Comparison of ENCODE assay signal across 27 cellular contexts in the genomic region with DNA sequence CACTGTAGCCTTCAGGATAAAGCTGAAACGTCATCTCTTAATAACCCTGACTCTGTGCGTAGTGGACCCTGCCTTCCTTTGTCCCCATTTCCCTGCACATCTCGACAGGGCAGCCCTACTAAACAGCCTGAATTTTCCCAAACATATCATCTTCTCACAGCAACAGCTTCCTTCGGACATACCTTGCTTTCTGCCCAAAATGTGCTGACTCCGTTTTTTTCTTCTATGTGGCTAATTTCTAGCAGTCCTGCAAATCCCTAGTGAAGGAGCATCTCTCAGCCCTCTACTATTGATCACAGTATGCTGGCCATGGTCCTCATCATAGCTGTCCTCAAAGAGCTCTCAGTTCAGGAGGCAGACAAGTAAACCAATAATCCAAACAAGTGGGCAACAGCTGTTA.
"Had no signal": no experiment of that assay in that cellular context is flagged by ENCODE, and none has a peak within 500 bp of the region (broad histone marks: within the 10 kb centered on the region; RNA-seq: fewer than 3 reads in every experiment).

No MANE protein-coding gene starts in this region.

- ATAC-seq: effector memory CD8-positive, alpha-beta T cell; esophagus mucosa; gastrocnemius medialis; heart right ventricle; left cardiac atrium; left lung; left ventricle myocardium superior; lower lobe of right lung; mucosa of descending colon had no signal

- H3K4me1 Mint-ChIP-seq: naive B cell had no signal

- FAIRE-seq: endometrium, islet of Langerhans had no signal

- H3K27ac ChIP-seq: colonic mucosa, epithelial cell of prostate, esophagus squamous epithelium, gastrocnemius medialis, heart right ventricle, left lung, lower lobe of right lung had no signal

- H3K27me3 ChIP-seq: colonic mucosa, gastrocnemius medialis, left lung had no signal

- H3K4me1 ChIP-seq: colonic mucosa, gastrocnemius medialis, left lung, lower lobe of right lung had no signal

- H3K4me3 ChIP-seq: colonic mucosa, esophagus squamous epithelium, gastrocnemius medialis, heart right ventricle, left lung, lower lobe of right lung, mucosa of descending colon had no signal

- H3K4me3 Mint-ChIP-seq: dendritic cell treated with granulocyte-macrophage colony-stimulating factor and Interleukin-4, amounts not matched to agents 40 ng/mL and 50 ng/mL, for 4 days; effector memory CD8-positive, alpha-beta T cell; endodermal cell; mesothelial cell of epicardium; naive B cell had no signal

- H3K36me3 Mint-ChIP-seq: mesothelial cell of epicardium, naive B cell had no signal

- H3K9me3 ChIP-seq: colonic mucosa, esophagus squamous epithelium, gastrocnemius medialis, heart right ventricle, left lung, lower lobe of right lung, mucosa of descending colon had no signal

- H3K27ac Mint-ChIP-seq: dendritic cell treated with granulocyte-macrophage colony-stimulating factor and Interleukin-4, amounts not matched to agents 40 ng/mL and 50 ng/mL, for 4 days; effector memory CD8-positive, alpha-beta T cell; endodermal cell; mesothelial cell of epicardium; naive B cell had no signal

- H3K27me3 Mint-ChIP-seq: dendritic cell treated with granulocyte-macrophage colony-stimulating factor and Interleukin-4, amounts not matched to agents 40 ng/mL and 50 ng/mL, for 4 days had no signal

- DNase-seq: colonic mucosa; cortex of kidney; effector CD8-positive, alpha-beta T cell; effector memory CD8-positive, alpha-beta T cell; endodermal cell; erythroblast; esophagus squamous epithelium; foreskin fibroblast; foreskin melanocyte; gastrocnemius medialis; glutamatergic neuron; head of caudate nucleus; heart right ventricle; hippocampal formation; left cardiac atrium; left lung; left ventricle myocardium superior; lower lobe of right lung; mesenchymal stem cell; mucosa of descending colon; naive B cell had no signal

- H3K36me3 ChIP-seq: colonic mucosa, esophagus squamous epithelium, gastrocnemius medialis, heart right ventricle, left lung, lower lobe of right lung had no signal

- H3K9me3 Mint-ChIP-seq: dendritic cell treated with granulocyte-macrophage colony-stimulating factor and Interleukin-4, amounts not matched to agents 40 ng/mL and 50 ng/mL, for 4 days; effector memory CD8-positive, alpha-beta T cell; endodermal cell; mesothelial cell of epicardium; naive B cell had no signal
